Comparison of ENCODE assay signal across 8 cellular contexts in genomic region chr11:123194308-123195181, GRCh38. TPM values are rescaled to one million over a fixed set of nuclear protein-coding genes. Genes with fewer than 3 reads are reported as not detected.
DNase-seq lines count a peak whose midpoint lies in the region; ATAC-seq and TF ChIP-seq lines count a peak whose summit lies in the region.

No MANE protein-coding gene starts in this region.

- DNase-seq in HPDE6-E6E7 (ENCODE audit: extremely low spot score): peak; percentile 43
- DNase-seq in mammary epithelial cell: peak; percentile 56
- DNase-seq in lower leg skin (ENCODE audit: low spot score in 2 of 2): peak in 1 of 2 donors; percentile 88
- peak; percentile 70 for DNase-seq in upper lobe of right lung

- WGBS in mammary epithelial cell (ENCODE audit: low coverage, missing lambda C conversion rate): under 1% methylated on average over 23 of the region's 53 CpGs
- WGBS in lower leg skin, 2 donors: 5 to 7% methylated on average over 20 to 41 of the region's 53 CpGs

- peaks cover 61% of the 10 kb centered on the region for H3K4me1 ChIP-seq in ACC112 (ENCODE audit: control insufficient read depth, insufficient read depth, low read length, unreplicated experiment)
- peaks cover 52% of the 10 kb centered on the region for H3K4me1 ChIP-seq in mammary epithelial cell (ENCODE audit: insufficient read depth, low read length)
- peaks cover 6% of the 10 kb centered on the region for H3K4me1 ChIP-seq in upper lobe of right lung

- dilution Hi-C loops in mammary epithelial cell (cut with HindIII; ENCODE audit: low sequenced_read_pairs): no loop called here

- CTCF ChIA-PET in mammary epithelial cell (lab: Charles Lee; ENCODE audit: low non-redundant PET): no interaction called here

- intact Hi-C loops in mammary epithelial cell (cut with micrococcal nuclease) (loop anchor here (1.0 to 10.0 kb wide), 5 partner anchors 20 to 390 kb away; no protein-coding TSS in a partner anchor), lower leg skin (cut with DNase I; ENCODE audit: low total_unique reads) (no loop called here), upper lobe of right lung (cut with DNase I) (no loop called here)

- H3K9me3 ChIP-seq in mammary epithelial cell (replicated peaks; ENCODE audit: insufficient read depth, low read length) (no peaks in the 10 kb centered on the region), upper lobe of right lung (no peaks in the 10 kb centered on the region)

- BruUV-seq in mammary epithelial cell (replicated peaks; lab: Mats Ljungman, UMichigan): TSS peak; percentile 38

- TF ChIP-seq CTCF in mammary epithelial cell (conservative IDR thresholded peaks at IDR 0.05 in 1 of 2, IDR thresholded peaks at IDR 0.05 in 1 of 2; ENCODE audit: extremely low read depth in 1 of 2, insufficient read depth in 1 of 2, low read depth in 1 of 2, low read length in 2 of 2) (no peak), lower leg skin (IDR thresholded peaks at IDR 0.05) (no peak), upper lobe of right lung (IDR thresholded peaks at IDR 0.05) (no peak)

- H3K27ac ChIP-seq in ACC112 (ENCODE audit: low read depth, low read length) (peak overlapping the region; percentile 84), mammary epithelial cell (ENCODE audit: insufficient read depth, low read depth, low read length) (peak overlapping the region; percentile 77), upper lobe of right lung (peak overlapping the region; percentile 60)

- H3K4me2 ChIP-seq in mammary epithelial cell (ENCODE audit: insufficient read depth, low read depth, low read length): peak overlapping the region; percentile 88

- in situ Hi-C loops in mammary epithelial cell (cut with MboI; ENCODE audit: low sequenced_read_pairs in 2 of 2): no loop called here

- H3K36me3 ChIP-seq in ACC112 (ENCODE audit: insufficient read depth, low read length) (peaks cover 15% of the 10 kb centered on the region), mammary epithelial cell (ENCODE audit: insufficient read depth, low read length) (peaks cover 3% of the 10 kb centered on the region), upper lobe of right lung (no peaks in the 10 kb centered on the region)

- H4K20me1 ChIP-seq in mammary epithelial cell (ENCODE audit: insufficient read depth, low read length): no peaks in the 10 kb centered on the region

- H3K79me2 ChIP-seq in ACC112 (ENCODE audit: control insufficient read depth, insufficient read depth, low read length, unreplicated experiment): peaks cover 65% of the 10 kb centered on the region
- peaks cover 69% of the 10 kb centered on the region for H3K79me2 ChIP-seq in mammary epithelial cell (ENCODE audit: insufficient read depth, low read length)

- H3K27me3 ChIP-seq in ACC112 (ENCODE audit: insufficient read depth, low read length) (no peaks in the 10 kb centered on the region), mammary epithelial cell (ENCODE audit: insufficient read depth, low read length) (no peaks in the 10 kb centered on the region), upper lobe of right lung (peaks cover 34% of the 10 kb centered on the region)

- no peak for TF ChIP-seq POLR2A in lower leg skin (IDR thresholded peaks at IDR 0.05)

- H3K4me3 ChIP-seq in ACC112 (ENCODE audit: low read depth, low read length) (peak overlapping the region; percentile 86), mammary epithelial cell (replicated peaks in 1 of 3; ENCODE audit: insufficient read depth in 1 of 3, low read depth in 2 of 3, low read length in 3 of 3) (peak overlapping the region; percentile 47 to 88 (median 87)), lower leg skin (ENCODE audit: low read depth, poor library complexity, severe bottlenecking) (peak overlapping the region; percentile 22), upper lobe of right lung (peak overlapping the region; percentile 43)

- H2AFZ ChIP-seq in ACC112 (ENCODE audit: low read length, unreplicated experiment): peak overlapping the region; percentile 85
- peak overlapping the region; percentile 94 for H2AFZ ChIP-seq in mammary epithelial cell (ENCODE audit: low read depth, low read length)

- ATAC-seq in upper lobe of right lung (peak; percentile 48), GM19023 (IDR thresholded peaks at IDR 0.05; ENCODE audit: unreplicated experiment) (no peak), GM18861 (IDR thresholded peaks at IDR 0.05; ENCODE audit: unreplicated experiment) (no peak), GM21515 (IDR thresholded peaks at IDR 0.05; ENCODE audit: unreplicated experiment) (no peak)

- peak overlapping the region; percentile 82 for H3K9ac ChIP-seq in mammary epithelial cell (ENCODE audit: insufficient read depth, low read length)

RNA-seq across cellular contexts. Expression of gene CLMP, which starts 0.5 kb away (rescaled TPM):
- total RNA-seq in mammary epithelial cell (100 to 1,000 TPM; 110 to 175 TPM), lower leg skin (10 to 100 TPM in 3 of 4 donors, 1 to 10 TPM in 1; 7.6 to 27.0 (median 17.7) TPM), upper lobe of right lung (17.6 TPM)
- polyA plus RNA-seq in mammary epithelial cell: 95.5 TPM
- polyA minus RNA-seq in mammary epithelial cell: 121 TPM

Comparison
In these comparisons a context has a peak if more than half of its experiments do, and no peak if none do; other contexts are left out.
1. H3K4me3 ChIP-seq: peak in every context shown above with its lines; median percentile 87 in mammary epithelial cell; 86 in ACC112; 43 in upper lobe of right lung; 22 in lower leg skin.